ENCODE assay signal across 9 cellular contexts in the genomic region with DNA sequence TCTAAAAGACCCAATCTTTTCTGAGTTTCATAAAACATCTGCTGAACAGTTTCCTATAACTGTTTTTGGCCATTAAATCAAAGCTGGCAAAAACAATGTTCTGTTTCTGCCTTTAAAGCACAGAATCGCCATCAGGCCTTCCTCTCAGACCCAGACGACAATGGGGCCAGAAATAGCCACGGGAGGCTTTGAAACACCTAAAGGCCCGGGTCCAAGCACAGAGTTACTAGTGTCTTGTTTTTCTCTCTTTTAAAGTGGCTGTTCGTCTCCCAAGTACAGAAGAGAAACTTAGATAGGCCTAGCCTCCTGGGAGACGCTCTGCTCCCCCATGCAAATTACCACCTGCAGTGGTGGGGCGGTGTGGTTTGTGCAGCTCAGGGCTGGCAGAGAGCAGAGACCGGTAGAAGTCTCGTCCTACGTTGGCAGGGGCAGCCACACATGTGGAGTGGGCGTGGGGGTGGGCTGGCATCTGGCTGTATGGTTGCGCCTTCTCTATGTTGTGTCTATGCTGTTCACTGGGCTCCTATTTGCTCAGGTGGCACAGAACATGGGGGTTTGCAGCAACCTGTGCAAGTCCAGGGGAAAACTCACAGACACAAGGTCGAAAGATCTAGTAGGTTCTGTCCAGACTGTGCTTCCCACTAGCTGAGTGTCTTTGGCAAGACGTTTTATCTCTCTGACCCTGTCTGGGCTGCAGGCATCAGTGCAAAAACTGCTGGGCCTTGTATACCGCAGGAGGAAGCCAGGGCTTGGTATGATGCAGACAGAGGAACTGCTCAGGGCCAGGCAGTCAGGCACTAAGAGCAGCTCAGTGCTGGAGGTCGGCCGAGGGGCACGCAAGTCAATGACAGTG. TPM values are rescaled to one million over a fixed set of nuclear protein-coding genes. Genes with fewer than 3 reads are reported as not detected.
DNase-seq lines count a peak whose midpoint lies in the region; ATAC-seq, FAIRE-seq and TF ChIP-seq lines count a peak whose summit lies in the region.
"Had no signal": no experiment of that assay in that cellular context is flagged by ENCODE, and none has a peak within 500 bp of the region (broad histone marks: within the 10 kb centered on the region; RNA-seq: fewer than 3 reads in every experiment).

No MANE protein-coding gene starts in this region.

- intact Hi-C loops in psoas muscle (cut with DNase I) (no loop called here), kidney (cut with DNase I) (no loop called here)

- no peaks in the 10 kb centered on the region for H3K79me2 ChIP-seq in Loucy (ENCODE audit: insufficient read depth, low read length)

- 57 to 60% (median 58%) methylated on average over 18 of the region's 18 CpGs for WGBS in psoas muscle, 3 donors

- TF ChIP-seq CTCF in GM12864 (IDR thresholded peaks at IDR 0.05; ENCODE audit: low read depth, low read length, missing control alignments) (no peak), Loucy (conservative IDR thresholded peaks at IDR 0.05; ENCODE audit: low read length) (no peak), psoas muscle (IDR thresholded peaks at IDR 0.05) (no peak), kidney (IDR thresholded peaks at IDR 0.05; ENCODE audit: borderline replicate concordance, extremely low read depth, insufficient read depth) (no peak)

- no peaks in the 10 kb centered on the region for H3K27me3 ChIP-seq in Loucy (ENCODE audit: insufficient read depth, low read length, poor library complexity, severe bottlenecking)
- peaks cover 0 to 2% (median 0%) of the 10 kb centered on the region in 3 donors for H3K27me3 ChIP-seq in psoas muscle (ENCODE audit: insufficient read depth in 3 of 3, low read length in 2 of 3)

- H3K36me3 ChIP-seq in Loucy (ENCODE audit: insufficient read depth, low read length) = no peaks in the 10 kb centered on the region
- H3K36me3 ChIP-seq in psoas muscle (ENCODE audit: insufficient read depth in 1 of 2, low read depth in 1 of 2) = no peaks in the 10 kb centered on the region
- H3K36me3 ChIP-seq in kidney (ENCODE audit: control insufficient read depth in 1 of 2, insufficient read depth in 2 of 2, low read length in 2 of 2) = no peaks in the 10 kb centered on the region

- H3K4me1 ChIP-seq in Loucy (ENCODE audit: insufficient read depth, low read length, poor library complexity, severe bottlenecking) = peaks cover 42% of the 10 kb centered on the region
- peaks cover 7% of the 10 kb centered on the region for H3K4me1 ChIP-seq in psoas muscle
- peaks cover 0 to 11% of the 10 kb centered on the region in 2 donors for H3K4me1 ChIP-seq in kidney (ENCODE audit: control insufficient read depth in 1 of 2, insufficient read depth in 1 of 2, low read depth in 1 of 2, low read length in 2 of 2)

- peak overlapping the region; percentile 62 for H3K9ac ChIP-seq in Loucy (ENCODE audit: low read depth, low read length, poor library complexity, severe bottlenecking)
- no peak overlapping the region for H3K9ac ChIP-seq in kidney (ENCODE audit: low read length in 2 of 2)

- no peak overlapping the region; the same call in 1 of the 2 replicates for H3K4me3 ChIP-seq in GM12864 (ENCODE audit: low read depth, low read length)
- peak overlapping the region; percentile 64 for H3K4me3 ChIP-seq in Loucy (ENCODE audit: low read length, poor library complexity, severe bottlenecking)
- no peak overlapping the region for H3K4me3 ChIP-seq in psoas muscle
- H3K4me3 ChIP-seq in kidney (ENCODE audit: low read length in 2 of 2) = no peak overlapping the region

- peak overlapping the region; percentile 76 for H3K4me2 ChIP-seq in Loucy (ENCODE audit: low read depth, low read length, poor library complexity, severe bottlenecking)

- DNase-seq in GM12864 (ENCODE audit: low read depth) (peak; percentile 91), psoas muscle (no peak), NCI-H2196 treated with DMSO at 0.1 percent for 48 hours (lab: John Stamatoyannopoulos, UW; ENCODE audit: unreplicated experiment) (no peak), D341Med (ENCODE audit: low spot score) (no peak), kidney (no peak)
- peak; percentile 51 for DNase-seq in activated naive CD4-positive, alpha-beta T cell treated with Interleukin-2 at 50 U/mL for 16 hours

- peak overlapping the region; percentile 63 for H2AFZ ChIP-seq in Loucy (ENCODE audit: low read length)

- H3F3A ChIP-seq in Loucy (ENCODE audit: low read depth) = peaks cover 7% of the 10 kb centered on the region

- peak; percentile 98 for ATAC-seq in GM21526 (IDR thresholded peaks at IDR 0.05; ENCODE audit: low FRiP score, unreplicated experiment)
- ATAC-seq in psoas muscle = no peak
- ATAC-seq: HCT116 had no signal

- H4K20me1 ChIP-seq in Loucy (ENCODE audit: insufficient read depth, low read length, poor library complexity, severe bottlenecking) = no peaks in the 10 kb centered on the region

- no peaks in the 10 kb centered on the region for H3K9me2 ChIP-seq in Loucy (replicated peaks; ENCODE audit: low read depth, low read length)

- H3K27ac ChIP-seq in psoas muscle (peak overlapping the region; percentile 60), kidney (ENCODE audit: low read depth in 2 of 2, low read length in 2 of 2) (peak overlapping the region in 1 of 2 donors; percentile 52)

- no peak for FAIRE-seq in kidney (lab: Jason Lieb, UNC)

- H3K9me3 ChIP-seq in Loucy (ENCODE audit: insufficient read depth, low read depth, low read length) (no peaks in the 10 kb centered on the region), psoas muscle (no peaks in the 10 kb centered on the region), kidney (ENCODE audit: control insufficient read depth in 1 of 2, low read length in 2 of 2) (no peaks in the 10 kb centered on the region)

RNA-seq across cellular contexts. Expression of a gene that starts 23.6 kb away (rescaled TPM):
- total RNA-seq in psoas muscle (10 to 100 TPM; 19.3 to 32.4 (median 27.1) TPM), kidney (124 TPM)
- polyA plus RNA-seq in psoas muscle (10 to 100 TPM in 2 of 3 donors, 1 to 10 TPM in 1; 8.5 to 13.9 (median 12.6) TPM), kidney (ENCODE audit: insufficient read depth, low read depth, low replicate concordance) (23.5 TPM)

Comparison
In these comparisons a context has a peak if more than half of its experiments do, and no peak if none do; other contexts are left out.
1. DNase-seq: peak in GM12864 (single experiment) and activated naive CD4-positive, alpha-beta T cell treated with Interleukin-2 at 50 U/mL for 16 hours (single experiment); none in psoas muscle (0 of 2), NCI-H2196 treated with DMSO at 0.1 percent for 48 hours (single experiment), D341Med (single experiment) and kidney (single experiment).